In the genomic region with DNA sequence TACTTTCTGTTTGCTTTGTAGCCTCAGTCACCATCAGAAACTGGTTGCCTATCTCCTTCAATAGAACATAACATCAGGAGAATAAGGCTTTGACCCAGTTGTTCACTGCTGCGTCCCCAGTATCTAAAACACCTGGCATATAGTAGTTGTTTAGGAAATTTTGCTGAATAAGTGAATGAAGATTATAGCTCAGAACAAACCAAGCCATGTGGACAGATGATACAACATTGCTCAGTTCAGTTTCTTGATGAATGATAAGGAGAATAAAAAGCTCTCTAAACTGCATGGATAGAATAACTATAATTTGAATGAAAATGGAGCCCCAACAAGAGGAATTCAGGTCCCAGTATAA, we compare ENCODE assay signal across 8 cellular contexts. TPM values are rescaled to one million over a fixed set of nuclear protein-coding genes. Genes with fewer than 3 reads are reported as not detected.
A peak's percentile ranks its signal among the peaks of the same experiment; 100 is the strongest.
DNase-seq lines count a peak whose midpoint lies in the region; ATAC-seq, FAIRE-seq and TF ChIP-seq lines count a peak whose summit lies in the region.

No MANE protein-coding gene starts in this region.

- no peaks in the 10 kb centered on the region for H3K9me1 ChIP-seq in K562 (ENCODE audit: control insufficient read depth, insufficient read depth, low read length)

- TF ChIP-seq RAD21 in K562 (CRISPR knock-in tag; conservative IDR thresholded peaks at IDR 0.05 in 1 of 2, IDR thresholded peaks at IDR 0.05 in 1 of 2), result no peak

- CTCF ChIA-PET in K562 (lab: Yijun Ruan, JAX; ENCODE audit: low intra/inter-chr PET ratio), result interaction anchor here (0.6 to 3.5 kb wide), 9 partner anchors 56 to 207 kb away, joined by 3 to 39 read pairs (median 8); no protein-coding TSS in a partner anchor

- intact Hi-C loops in heart left ventricle (cut with DNase I) (loop anchor here (1.0 to 10.0 kb wide), 12 partner anchors 56 to 210 kb away; partner anchors contain the start of gene SERPINB9 (in 1 of the 10)), Right ventricle myocardium superior (cut with DNase I) (loop anchor here (5.0 kb wide), 2 partner anchors 55 to 85 kb away; no protein-coding TSS in a partner anchor), K562 (cut with micrococcal nuclease) (loop anchor here (1.0 to 2.0 kb wide), 7 partner anchors 56 to 208 kb away; no protein-coding TSS in a partner anchor), uterus (cut with DNase I; ENCODE audit: low total_unique reads) (loop anchor here (10.0 kb wide), 1 partner anchor 88 kb away; no protein-coding TSS in a partner anchor)

- DNase-seq in heart left ventricle (no peak), Right ventricle myocardium superior (no peak), K562 (ENCODE audit: extremely low read depth in 1 of 4, low spot score in 3 of 4) (no peak), uterus (no peak), H4 (ENCODE audit: low spot score) (no peak)

- POLR2A ChIA-PET in K562 (lab: Yijun Ruan, JAX), result interaction anchor here (0.6 to 2.3 kb wide), 17 partner anchors 8 to 630 kb away, joined by 3 to 8 read pairs (median 4); partner anchors contain the start of genes NQO2, RIPK1 and SERPINB9

- H3K4me3 ChIP-seq in heart left ventricle (peak overlapping the region in 6 of 12 donors; percentile 6 to 35 (median 14)), K562 (no peak overlapping the region), mucosa of rectum (ENCODE audit: low read length in 2 of 2) (peak overlapping the region; percentile 5 to 10), uterus (no peak overlapping the region)

- TF ChIP-seq CTCF in heart left ventricle (IDR thresholded peaks at IDR 0.05) (no peak), K562 (IDR thresholded peaks at IDR 0.05 in 2 of 3, conservative IDR thresholded peaks at IDR 0.05 in 1 of 3; ENCODE audit: insufficient read depth in 2 of 3, low read depth in 1 of 3, low read length in 3 of 3) (no peak), uterus (IDR thresholded peaks at IDR 0.05) (no peak)

- H3K9me3 ChIP-seq in heart left ventricle (no peaks in the 10 kb centered on the region), K562 (replicated peaks; ENCODE audit: control insufficient read depth, insufficient read depth, low read depth, low read length) (no peaks in the 10 kb centered on the region), mucosa of rectum (ENCODE audit: control insufficient read depth in 2 of 2, low read length in 2 of 2) (no peaks in the 10 kb centered on the region), uterus (no peaks in the 10 kb centered on the region)

- WGBS in heart left ventricle, 4 donors, result 23 to 50% (median 32%) methylated on average over 1 of the region's 1 CpG
- 6% methylated on average over 1 of the region's 1 CpG for WGBS in K562 (ENCODE audit: insufficient coverage, low coverage, missing lambda C conversion rate)

- no peaks in the 10 kb centered on the region for H4K20me1 ChIP-seq in K562 (replicated peaks; ENCODE audit: control insufficient read depth, insufficient read depth, low read length)

- H3K36me3 ChIP-seq in heart left ventricle (no peaks in the 10 kb centered on the region), K562 (ENCODE audit: control insufficient read depth, insufficient read depth, low read length) (no peaks in the 10 kb centered on the region), mucosa of rectum (ENCODE audit: control insufficient read depth in 2 of 2, insufficient read depth in 2 of 2, low read length in 2 of 2) (no peaks in the 10 kb centered on the region), uterus (no peaks in the 10 kb centered on the region)

- no peak for ATAC-seq in heart left ventricle
- no peak for ATAC-seq in Right ventricle myocardium superior (ENCODE audit: poor library complexity)
- ATAC-seq in K562, result no peak
- ATAC-seq in HG02623 (IDR thresholded peaks at IDR 0.05; ENCODE audit: unreplicated experiment), result no peak
- no peak for ATAC-seq in GM19023 (IDR thresholded peaks at IDR 0.05; ENCODE audit: unreplicated experiment)

- H3K27ac ChIP-seq in heart left ventricle (peak overlapping the region in 11 of 12 donors; percentile 26 to 90 (median 69)), K562 (ENCODE audit: extremely low read depth, low read depth, low read length) (no peak overlapping the region), mucosa of rectum (ENCODE audit: low read depth in 2 of 2, low read length in 2 of 2) (peak overlapping the region; percentile 25 to 48), uterus (peak overlapping the region; percentile 86 to 88)

- H3K4me1 ChIP-seq in heart left ventricle, result peaks cover 0 to 56% (median 25%) of the 10 kb centered on the region in 12 donors
- peaks cover 9 to 30% of the 10 kb centered on the region in 2 experiments for H3K4me1 ChIP-seq in K562 (replicated peaks in 1 of 2; ENCODE audit: control insufficient read depth in 2 of 2, insufficient read depth in 2 of 2, low read length in 2 of 2)
- H3K4me1 ChIP-seq in mucosa of rectum (ENCODE audit: control insufficient read depth in 2 of 2, insufficient read depth in 2 of 2, low read length in 2 of 2), result peaks cover 12 to 13% of the 10 kb centered on the region in 2 donors
- no peaks in the 10 kb centered on the region for H3K4me1 ChIP-seq in uterus

- peak overlapping the region; percentile 14; the same call in 1 of the 2 replicates for H3K4me2 ChIP-seq in K562 (ENCODE audit: insufficient read depth, low read length)

- TF ChIP-seq POLR2A in heart left ventricle (IDR thresholded peaks at IDR 0.05), result no peak
- no peak for TF ChIP-seq POLR2A in K562 (conservative IDR thresholded peaks at IDR 0.05)
- no peak for TF ChIP-seq POLR2A in uterus (IDR thresholded peaks at IDR 0.05)

- FAIRE-seq in K562 (lab: Jason Lieb, UNC), result no peak

- H2AFZ ChIP-seq in K562 (ENCODE audit: low read depth, low read length), result peak overlapping the region; percentile 1; the same call in 1 of the 2 replicates

- no peak overlapping the region for H3K9ac ChIP-seq in K562 (ENCODE audit: insufficient read depth in 1 of 2, low read depth in 2 of 2, low read length in 2 of 2)
- peak overlapping the region in 1 of 2 donors; percentile 36 for H3K9ac ChIP-seq in mucosa of rectum (ENCODE audit: low read depth in 1 of 2, low read length in 2 of 2)

- TF ChIP-seq EP300 in K562 (IDR thresholded peaks at IDR 0.05; ENCODE audit: low read length), result no peak

- H3K27me3 ChIP-seq in heart left ventricle, result no peaks in the 10 kb centered on the region
- H3K27me3 ChIP-seq in K562 (ENCODE audit: control insufficient read depth in 2 of 2, insufficient read depth in 2 of 2, low read length in 2 of 2), result no peaks in the 10 kb centered on the region
- H3K27me3 ChIP-seq in mucosa of rectum (ENCODE audit: control insufficient read depth in 2 of 2, insufficient read depth in 2 of 2, low read length in 2 of 2), result no peaks in the 10 kb centered on the region
- no peaks in the 10 kb centered on the region for H3K27me3 ChIP-seq in uterus

- in situ Hi-C loops in K562 (cut with MboI), result no loop called here

- H3K79me2 ChIP-seq in K562 (ENCODE audit: control insufficient read depth, insufficient read depth, low read length), result no peaks in the 10 kb centered on the region

- BruUV-seq in K562 (replicated peaks; lab: Mats Ljungman, UMichigan), result no TSS peak

RNA-seq across cellular contexts. Expression of gene SERPINB1, which starts 5.2 kb away (rescaled TPM):
- total RNA-seq in heart left ventricle (10 to 100 TPM; 15.6 to 55.6 (median 23.0) TPM), Right ventricle myocardium superior (25.3 TPM), K562 (2014; rRNA removed) (36.7 and 41.2 TPM in 2 replicates), K562 (2014; rRNA removed; fragmentation: Illumina TruSeq; extraction: Trizol) (49.3 and 62.5 TPM in 2 replicates), K562 (2015; rRNA removed; fragmentation: Illumina TruSeq; extraction: Trizol) (31.9 and 33.9 TPM in 2 replicates), K562 (2021) (45.6 and 46.5 TPM in 2 replicates), uterus (10 to 100 TPM in 2 of 4 donors, 1 to 10 TPM in 2; 7.7 to 28.2 (median 17.2) TPM)
- polyA plus RNA-seq in heart left ventricle (10 to 100 TPM; 15.4 to 20.4 TPM), K562 (2011; rRNA removed) (49.4 and 108 TPM in 2 replicates), K562 (2014; fragmentation: Illumina TruSeq; extraction: Trizol) (57.7 and 78.3 TPM in 2 replicates), K562 (2014; fragmentation: Nextera tagmentation; extraction: Ambion mirVana) (10 to 100 TPM; 63.8 to 68.7 TPM), K562 (2014; rRNA removed) (61.9 and 66.9 TPM in 2 replicates)
- total RNA-seq in K562 (2011; cell fraction: chromatin; rRNA removed; ENCODE audit: low replicate concordance), result 11.1 and 19.1 TPM in 2 replicates
- total RNA-seq in K562 (2011; cell fraction: nucleolus; rRNA removed), result 13.9 and 18.2 TPM in 2 replicates
- total RNA-seq in K562 (2011; cell fraction: nucleoplasm; rRNA removed), result 16.9 and 26.9 TPM in 2 replicates
- 24.3 and 27.5 TPM in 2 replicates for polyA plus RNA-seq in K562 (2011; cell fraction: cytosol; rRNA removed)
- polyA plus RNA-seq in K562 (2011; cell fraction: nucleus; rRNA removed), result 22.6 and 24.2 TPM in 2 replicates
- polyA plus RNA-seq in K562 (2012), result 44.7 and 93.0 TPM in 2 replicates
- 48.6 and 55.2 TPM in 2 replicates for polyA minus RNA-seq in K562 (2011; rRNA and poly(A)+ RNA removed)
- 25.9 and 43.6 TPM in 2 replicates for polyA minus RNA-seq in K562 (2011; cell fraction: cytosol; rRNA and poly(A)+ RNA removed)
- 20.3 and 22.5 TPM in 2 replicates for polyA minus RNA-seq in K562 (2011; cell fraction: nucleus; rRNA and poly(A)+ RNA removed)
- 26.9 and 38.9 TPM in 2 replicates for total RNA-seq in H4 (2014; rRNA removed; shearing (Covaris generic))

RNA-seq across cellular contexts. Expression of gene SERPINB9, which starts 56.3 kb away (rescaled TPM):
- total RNA-seq in heart left ventricle (10 to 100 TPM in 1 of 9 donors, 1 to 10 TPM in 8; 2.1 to 16.7 (median 5.4) TPM), Right ventricle myocardium superior (2.9 TPM), K562 (2014; rRNA removed) (18.8 and 18.9 TPM in 2 replicates), K562 (2014; rRNA removed; fragmentation: Illumina TruSeq; extraction: Trizol) (30.7 and 37.5 TPM in 2 replicates), K562 (2015; rRNA removed; fragmentation: Illumina TruSeq; extraction: Trizol) (18.4 and 21.5 TPM in 2 replicates), K562 (2021) (31.7 and 37.0 TPM in 2 replicates), uterus (10 to 100 TPM in 2 of 4 donors, 1 to 10 TPM in 2; 8.7 to 17.7 (median 10.8) TPM)
- polyA plus RNA-seq in heart left ventricle (1 to 10 TPM; 2.1 to 2.7 TPM), K562 (2011; rRNA removed) (72.3 and 136 TPM in 2 replicates), K562 (2014; fragmentation: Illumina TruSeq; extraction: Trizol) (34.6 and 40.3 TPM in 2 replicates), K562 (2014; fragmentation: Nextera tagmentation; extraction: Ambion mirVana) (10 to 100 TPM; 12.1 to 20.0 TPM), K562 (2014; rRNA removed) (26.6 and 32.2 TPM in 2 replicates)
- total RNA-seq in K562 (2011; cell fraction: chromatin; rRNA removed; ENCODE audit: low replicate concordance), result 38.5 and 40.9 TPM in 2 replicates
- 25.5 and 30.9 TPM in 2 replicates for total RNA-seq in K562 (2011; cell fraction: nucleolus; rRNA removed)
- 39.8 and 60.8 TPM in 2 replicates for total RNA-seq in K562 (2011; cell fraction: nucleoplasm; rRNA removed)
- polyA plus RNA-seq in K562 (2011; cell fraction: cytosol; rRNA removed), result 68.2 and 93.0 TPM in 2 replicates
- polyA plus RNA-seq in K562 (2011; cell fraction: nucleus; rRNA removed), result 24.3 and 46.3 TPM in 2 replicates
- 21.2 and 35.3 TPM in 2 replicates for polyA plus RNA-seq in K562 (2012)
- 75.4 and 149 TPM in 2 replicates for polyA minus RNA-seq in K562 (2011; rRNA and poly(A)+ RNA removed)
- 34.9 and 85.8 TPM in 2 replicates for polyA minus RNA-seq in K562 (2011; cell fraction: cytosol; rRNA and poly(A)+ RNA removed)
- 14.3 and 16.3 TPM in 2 replicates for polyA minus RNA-seq in K562 (2011; cell fraction: nucleus; rRNA and poly(A)+ RNA removed)
- total RNA-seq in H4 (2014; rRNA removed; shearing (Covaris generic)), result not detected in 2 replicates

Comparison
In these comparisons a context has a peak if more than half of its experiments do, and no peak if none do; other contexts are left out.
1. H3K4me3 ChIP-seq: peak in mucosa of rectum (2 of 2); none in K562 (single experiment) and uterus (0 of 2).